Comparison of ENCODE assay signal across 12 cellular contexts in genomic region chr14:32006267-32007110, GRCh38.
DNase-seq lines count a peak whose midpoint lies in the region; ATAC-seq and TF ChIP-seq lines count a peak whose summit lies in the region.
"Had no signal": no experiment of that assay in that cellular context is flagged by ENCODE, and none has a peak within 500 bp of the region (broad histone marks: within the 10 kb centered on the region; RNA-seq: fewer than 3 reads in every experiment).

No MANE protein-coding gene starts in this region.

- H3K4me1 ChIP-seq in mammary epithelial cell (ENCODE audit: insufficient read depth, low read length) (peaks cover 55% of the 10 kb centered on the region), breast epithelium (no peaks in the 10 kb centered on the region), tibial nerve (peaks cover 0 to 31% (median 8%) of the 10 kb centered on the region in 4 donors)

- H3K27ac ChIP-seq in mammary epithelial cell (ENCODE audit: insufficient read depth, low read depth, low read length): peak overlapping the region; percentile 36
- no peak overlapping the region for H3K27ac ChIP-seq in breast epithelium
- H3K27ac ChIP-seq in tibial nerve: peak overlapping the region in 3 of 4 donors; percentile 3 to 56 (median 45)

- H3K4me3 ChIP-seq in mammary epithelial cell (replicated peaks in 1 of 3; ENCODE audit: insufficient read depth in 1 of 3, low read depth in 2 of 3, low read length in 3 of 3) (no peak overlapping the region), breast epithelium (no peak overlapping the region), tibial nerve (no peak overlapping the region)

- no TSS peak for BruUV-seq in mammary epithelial cell (replicated peaks; lab: Mats Ljungman, UMichigan)

- intact Hi-C loops in mammary epithelial cell (cut with micrococcal nuclease): no loop called here
- intact Hi-C loops in breast epithelium (cut with DNase I; ENCODE audit: low total_unique reads): no loop called here
- intact Hi-C loops in head of caudate nucleus (cut with DNase I): no loop called here

- H3K4me2 ChIP-seq in mammary epithelial cell (ENCODE audit: insufficient read depth, low read depth, low read length): peak overlapping the region; percentile 41

- H3K36me3 ChIP-seq in mammary epithelial cell (ENCODE audit: insufficient read depth, low read length) (no peaks in the 10 kb centered on the region), breast epithelium (no peaks in the 10 kb centered on the region), tibial nerve (no peaks in the 10 kb centered on the region)

- TF ChIP-seq POLR2A in breast epithelium (IDR thresholded peaks at IDR 0.05) (no peak), tibial nerve (IDR thresholded peaks at IDR 0.05) (no peak)

- dilution Hi-C loops in mammary epithelial cell (cut with HindIII; ENCODE audit: low sequenced_read_pairs): no loop called here

- H3K79me2 ChIP-seq in mammary epithelial cell (ENCODE audit: insufficient read depth, low read length): no peaks in the 10 kb centered on the region

- CTCF ChIA-PET in mammary epithelial cell (lab: Charles Lee; ENCODE audit: low non-redundant PET): no interaction called here

- H3K9ac ChIP-seq in mammary epithelial cell (ENCODE audit: insufficient read depth, low read length): no peak overlapping the region

- H2AFZ ChIP-seq in mammary epithelial cell (ENCODE audit: low read depth, low read length): peak overlapping the region; percentile 79

- H3K9me3 ChIP-seq in mammary epithelial cell (replicated peaks; ENCODE audit: insufficient read depth, low read length) (no peaks in the 10 kb centered on the region), breast epithelium (no peaks in the 10 kb centered on the region), tibial nerve (no peaks in the 10 kb centered on the region)

- no peaks in the 10 kb centered on the region for H3K27me3 ChIP-seq in mammary epithelial cell (ENCODE audit: insufficient read depth, low read length)
- no peaks in the 10 kb centered on the region for H3K27me3 ChIP-seq in breast epithelium
- no peaks in the 10 kb centered on the region for H3K27me3 ChIP-seq in tibial nerve

- no peak for ATAC-seq in GM18858 (IDR thresholded peaks at IDR 0.05; ENCODE audit: unreplicated experiment)
- ATAC-seq in GM21737 (IDR thresholded peaks at IDR 0.05; ENCODE audit: unreplicated experiment): no peak

- 45% methylated on average over 14 of the region's 14 CpGs for WGBS in mammary epithelial cell (ENCODE audit: low coverage, missing lambda C conversion rate)
- 57 to 62% methylated on average over 14 of the region's 14 CpGs for WGBS in tibial nerve, 2 donors

- in situ Hi-C loops in mammary epithelial cell (cut with MboI; ENCODE audit: low sequenced_read_pairs in 2 of 2): no loop called here

- no peak for DNase-seq in mammary epithelial cell
- no peak for DNase-seq in breast epithelium (ENCODE audit: low spot score in 2 of 2)
- peak; percentile 81 for DNase-seq in SHP77 treated with DMSO at 0.1 percent for 48 hours (lab: John Stamatoyannopoulos, UW)
- DNase-seq in iPS-NIHi7 (ENCODE audit: extremely low spot score): peak; percentile 41
- no peak for DNase-seq in tibial nerve (ENCODE audit: low spot score in 2 of 2)
- DNase-seq in head of caudate nucleus: no peak
- DNase-seq: effector CD8-positive, alpha-beta T cell; hypothalamus; MM.1S; stimulated activated naive CD4-positive, alpha-beta T cell treated with Interleukin-2 at 50 U/mL for 16 hours had no signal

- TF ChIP-seq CTCF in mammary epithelial cell (conservative IDR thresholded peaks at IDR 0.05 in 1 of 2, IDR thresholded peaks at IDR 0.05 in 1 of 2; ENCODE audit: extremely low read depth in 1 of 2, insufficient read depth in 1 of 2, low read depth in 1 of 2, low read length in 2 of 2) (no peak), breast epithelium (IDR thresholded peaks at IDR 0.05) (no peak), tibial nerve (IDR thresholded peaks at IDR 0.05) (no peak)

- H4K20me1 ChIP-seq in mammary epithelial cell (ENCODE audit: insufficient read depth, low read length): no peaks in the 10 kb centered on the region

- no peak for TF ChIP-seq EP300 in tibial nerve (IDR thresholded peaks at IDR 0.05)

Comparison
In these comparisons a context has a peak if more than half of its experiments do, and no peak if none do; other contexts are left out.
1. H3K27ac ChIP-seq: peak in mammary epithelial cell (single experiment) and tibial nerve (3 of 4); none in breast epithelium (0 of 2).
2. DNase-seq: peak in SHP77 treated with DMSO at 0.1 percent for 48 hours (single experiment) and iPS-NIHi7 (single experiment); none in mammary epithelial cell (single experiment), breast epithelium (0 of 2), tibial nerve (0 of 2) and head of caudate nucleus (0 of 42).